In the genomic region with DNA sequence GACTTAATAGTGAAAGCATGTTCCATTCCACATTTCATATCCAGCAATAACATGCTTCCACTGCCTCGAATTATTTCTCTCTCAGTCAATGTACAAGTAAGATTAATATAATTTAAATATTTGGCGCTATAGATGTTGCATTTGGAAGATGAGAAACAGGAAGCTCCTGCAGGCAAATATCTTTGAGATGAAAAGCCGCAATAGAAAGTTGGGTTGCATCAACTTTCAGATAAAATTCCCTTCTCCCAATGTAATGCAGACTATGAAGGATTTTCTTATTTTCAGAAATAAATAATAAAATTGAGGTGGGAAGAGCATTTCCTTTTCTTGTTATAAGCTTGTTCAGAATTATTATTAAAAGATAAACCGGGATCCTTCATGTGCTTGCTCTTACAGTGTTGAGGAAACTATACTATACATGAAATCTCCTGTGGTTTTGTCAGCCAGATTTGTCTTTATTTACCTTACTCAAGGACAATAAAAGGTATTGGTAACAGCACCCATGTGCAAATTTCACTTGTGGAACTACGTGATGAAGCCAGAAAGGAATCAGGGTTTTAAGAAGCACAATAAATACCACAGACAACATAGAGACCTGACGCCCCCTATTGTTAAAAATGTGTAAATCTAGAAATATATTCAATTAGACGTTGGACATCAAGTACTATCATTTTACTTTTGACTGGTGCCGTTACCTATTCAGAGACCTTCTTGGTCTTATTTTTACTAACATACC, we compare ENCODE assay signal across 8 cellular contexts.
DNase-seq lines count a peak whose midpoint lies in the region; ATAC-seq, FAIRE-seq and TF ChIP-seq lines count a peak whose summit lies in the region.

No MANE protein-coding gene starts in this region.

- H2AFZ ChIP-seq in Karpas-422 (ENCODE audit: low read length): no peak overlapping the region
- no peak overlapping the region for H2AFZ ChIP-seq in astrocyte (ENCODE audit: low read depth, low read length)

- FAIRE-seq in astrocyte (lab: Jason Lieb, UNC): no peak

- no peak overlapping the region for H3K4me2 ChIP-seq in Karpas-422 (ENCODE audit: low read depth, low read length, poor library complexity, severe bottlenecking)
- peak overlapping the region; percentile 24 for H3K4me2 ChIP-seq in astrocyte (ENCODE audit: low read length)

- H3K27ac ChIP-seq in Karpas-422 (ENCODE audit: low read length) (no peak overlapping the region), astrocyte (ENCODE audit: low read depth, low read length) (peak overlapping the region; percentile 2), RWPE1 (no peak overlapping the region)

- H3K27ac Mint-ChIP-seq in astrocyte (ENCODE audit: unreplicated experiment): peak overlapping the region; percentile 77
- H3K27ac Mint-ChIP-seq in stimulated activated naive B cell treated with anti-CD40 and anti-IgM and Interleukin-4, amounts not matched to agents 10 μg/mL and 1 μg/mL and 100 μg/mL, for 72 hours: no peak overlapping the region
- no peak overlapping the region for H3K27ac Mint-ChIP-seq in natural killer cell treated with Interleukin-12 subunit alpha and Interleukin-12 subunit beta and Interleukin-15 and Interleukin-18, amount 100 ng/mL, for 72 hours

- H3K9me3 Mint-ChIP-seq in astrocyte (ENCODE audit: unreplicated experiment): peaks cover 2% of the 10 kb centered on the region
- H3K9me3 Mint-ChIP-seq in stimulated activated naive B cell treated with anti-CD40 and anti-IgM and Interleukin-4, amounts not matched to agents 10 μg/mL and 1 μg/mL and 100 μg/mL, for 72 hours: no peaks in the 10 kb centered on the region
- no peaks in the 10 kb centered on the region for H3K9me3 Mint-ChIP-seq in activated T-cell treated with anti-CD3 and anti-CD28 coated beads, Interleukin-2, amount 50 U/mL, for 4 hours
- peaks cover 7% of the 10 kb centered on the region for H3K9me3 Mint-ChIP-seq in natural killer cell treated with Interleukin-12 subunit alpha and Interleukin-12 subunit beta and Interleukin-15 and Interleukin-18, amount 100 ng/mL, for 72 hours

- no peak overlapping the region for H3K9ac ChIP-seq in Karpas-422 (ENCODE audit: low read length)
- H3K9ac ChIP-seq in astrocyte (ENCODE audit: low read length): no peak overlapping the region

- H3K27me3 ChIP-seq in Karpas-422 (ENCODE audit: low read length) (no peaks in the 10 kb centered on the region), astrocyte (ENCODE audit: insufficient read depth, low read length) (no peaks in the 10 kb centered on the region)

- no peaks in the 10 kb centered on the region for H3K9me2 ChIP-seq in Karpas-422 (replicated peaks; ENCODE audit: insufficient read depth, low read length)

- no peaks in the 10 kb centered on the region for H4K20me1 ChIP-seq in Karpas-422 (ENCODE audit: insufficient read depth, low read depth, low read length)
- no peaks in the 10 kb centered on the region for H4K20me1 ChIP-seq in astrocyte (ENCODE audit: insufficient read depth, low read length)

- H3K79me2 ChIP-seq in Karpas-422 (ENCODE audit: low read length): no peaks in the 10 kb centered on the region
- no peaks in the 10 kb centered on the region for H3K79me2 ChIP-seq in astrocyte (ENCODE audit: insufficient read depth, low read length)

- CTCF ChIA-PET in RWPE1 (lab: Yijun Ruan, JAX): interaction anchor here (0.6 kb wide), 1 partner anchor 1907 kb away, joined by 3 read pairs; no protein-coding TSS in a partner anchor

- H3K36me3 ChIP-seq in Karpas-422 (ENCODE audit: insufficient read depth, low read length): no peaks in the 10 kb centered on the region
- H3K36me3 ChIP-seq in astrocyte (ENCODE audit: insufficient read depth, low read length): no peaks in the 10 kb centered on the region

- no peaks in the 10 kb centered on the region for H3K4me1 ChIP-seq in Karpas-422 (ENCODE audit: low read length)
- H3K4me1 ChIP-seq in astrocyte (ENCODE audit: insufficient read depth, low read length): peaks cover 12% of the 10 kb centered on the region

- POLR2A ChIA-PET in RWPE1 (lab: Yijun Ruan, JAX; ENCODE audit: low non-redundant PET): no interaction called here

- H3K9me3 ChIP-seq in Karpas-422 (ENCODE audit: low read length): no peaks in the 10 kb centered on the region
- H3K9me3 ChIP-seq in astrocyte (ENCODE audit: insufficient read depth, low read depth, low read length): no peaks in the 10 kb centered on the region

- ATAC-seq in stimulated activated naive B cell treated with anti-CD40 and anti-IgM and Interleukin-4, amounts not matched to agents 10 μg/mL and 1 μg/mL and 100 μg/mL, for 72 hours (replicated peaks): no peak
- no peak for ATAC-seq in activated T-cell treated with anti-CD3 and anti-CD28 coated beads, Interleukin-2, amount 50 U/mL, for 4 hours
- no peak for ATAC-seq in natural killer cell treated with Interleukin-12 subunit alpha and Interleukin-12 subunit beta and Interleukin-15 and Interleukin-18, amount 100 ng/mL, for 72 hours

- H3K36me3 Mint-ChIP-seq in astrocyte (ENCODE audit: low read depth, unreplicated experiment): no peaks in the 10 kb centered on the region
- no peaks in the 10 kb centered on the region for H3K36me3 Mint-ChIP-seq in stimulated activated naive B cell treated with anti-CD40 and anti-IgM and Interleukin-4, amounts not matched to agents 10 μg/mL and 1 μg/mL and 100 μg/mL, for 72 hours
- H3K36me3 Mint-ChIP-seq in activated T-cell treated with anti-CD3 and anti-CD28 coated beads, Interleukin-2, amount 50 U/mL, for 4 hours (ENCODE audit: insufficient read depth): no peaks in the 10 kb centered on the region
- no peaks in the 10 kb centered on the region for H3K36me3 Mint-ChIP-seq in natural killer cell treated with Interleukin-12 subunit alpha and Interleukin-12 subunit beta and Interleukin-15 and Interleukin-18, amount 100 ng/mL, for 72 hours

- H3K4me3 ChIP-seq in Karpas-422 (ENCODE audit: low read length) (no peak overlapping the region), astrocyte (ENCODE audit: insufficient read depth, low read depth, low read length) (no peak overlapping the region)

- peaks cover 11% of the 10 kb centered on the region for H3K4me1 Mint-ChIP-seq in astrocyte (ENCODE audit: low read depth, unreplicated experiment)
- H3K4me1 Mint-ChIP-seq in stimulated activated naive B cell treated with anti-CD40 and anti-IgM and Interleukin-4, amounts not matched to agents 10 μg/mL and 1 μg/mL and 100 μg/mL, for 72 hours: no peaks in the 10 kb centered on the region
- H3K4me1 Mint-ChIP-seq in activated T-cell treated with anti-CD3 and anti-CD28 coated beads, Interleukin-2, amount 50 U/mL, for 4 hours (ENCODE audit: low read depth): no peaks in the 10 kb centered on the region
- no peaks in the 10 kb centered on the region for H3K4me1 Mint-ChIP-seq in natural killer cell treated with Interleukin-12 subunit alpha and Interleukin-12 subunit beta and Interleukin-15 and Interleukin-18, amount 100 ng/mL, for 72 hours (ENCODE audit: low read depth in 2 of 2)

- no peak overlapping the region for H3K4me3 Mint-ChIP-seq in astrocyte (ENCODE audit: unreplicated experiment)
- H3K4me3 Mint-ChIP-seq in stimulated activated naive B cell treated with anti-CD40 and anti-IgM and Interleukin-4, amounts not matched to agents 10 μg/mL and 1 μg/mL and 100 μg/mL, for 72 hours: no peak overlapping the region
- no peak overlapping the region for H3K4me3 Mint-ChIP-seq in activated T-cell treated with anti-CD3 and anti-CD28 coated beads, Interleukin-2, amount 50 U/mL, for 4 hours
- no peak overlapping the region for H3K4me3 Mint-ChIP-seq in natural killer cell treated with Interleukin-12 subunit alpha and Interleukin-12 subunit beta and Interleukin-15 and Interleukin-18, amount 100 ng/mL, for 72 hours

- DNase-seq in GM03348 (ENCODE audit: low spot score) (peak; percentile 37), Karpas-422 (peak; percentile 65), astrocyte (ENCODE audit: low read depth) (no peak), midbrain (lab: John Stamatoyannopoulos, UW) (peak; percentile 59), RWPE1 (ENCODE audit: low spot score) (no peak)
- DNase-seq in stimulated activated naive B cell treated with anti-CD40 and anti-IgM and Interleukin-4, amounts not matched to agents 10 μg/mL and 1 μg/mL and 100 μg/mL, for 72 hours: no peak
- no peak for DNase-seq in activated T-cell treated with anti-CD3 and anti-CD28 coated beads, Interleukin-2, amount 50 U/mL, for 4 hours
- DNase-seq in natural killer cell treated with Interleukin-12 subunit alpha and Interleukin-12 subunit beta and Interleukin-15 and Interleukin-18, amount 100 ng/mL, for 72 hours (ENCODE audit: low spot score): no peak

- TF ChIP-seq CTCF in astrocyte (IDR thresholded peaks at IDR 0.05; ENCODE audit: insufficient read depth, low read depth, low read length) (peak; percentile 42), RWPE1 (conservative IDR thresholded peaks at IDR 0.05; ENCODE audit: low read depth) (no peak)

- peaks cover 10% of the 10 kb centered on the region for H3K27me3 Mint-ChIP-seq in astrocyte (ENCODE audit: low read depth, unreplicated experiment)
- no peaks in the 10 kb centered on the region for H3K27me3 Mint-ChIP-seq in stimulated activated naive B cell treated with anti-CD40 and anti-IgM and Interleukin-4, amounts not matched to agents 10 μg/mL and 1 μg/mL and 100 μg/mL, for 72 hours
- no peaks in the 10 kb centered on the region for H3K27me3 Mint-ChIP-seq in activated T-cell treated with anti-CD3 and anti-CD28 coated beads, Interleukin-2, amount 50 U/mL, for 4 hours (ENCODE audit: low read depth)
- H3K27me3 Mint-ChIP-seq in natural killer cell treated with Interleukin-12 subunit alpha and Interleukin-12 subunit beta and Interleukin-15 and Interleukin-18, amount 100 ng/mL, for 72 hours: no peaks in the 10 kb centered on the region

Comparison
In these comparisons a context has a peak if more than half of its experiments do, and no peak if none do; other contexts are left out.
1. DNase-seq: peak in GM03348 (single experiment), Karpas-422 (single experiment) and midbrain (single experiment); none in astrocyte (single experiment), RWPE1 (single experiment), stimulated activated naive B cell treated with anti-CD40 and anti-IgM and Interleukin-4, amounts not matched to agents 10 μg/mL and 1 μg/mL and 100 μg/mL, for 72 hours (single experiment), activated T-cell treated with anti-CD3 and anti-CD28 coated beads, Interleukin-2, amount 50 U/mL, for 4 hours (single experiment) and natural killer cell treated with Interleukin-12 subunit alpha and Interleukin-12 subunit beta and Interleukin-15 and Interleukin-18, amount 100 ng/mL, for 72 hours (single experiment).